22 cellular contexts compared by ENCODE assay signal in the genomic region with DNA sequence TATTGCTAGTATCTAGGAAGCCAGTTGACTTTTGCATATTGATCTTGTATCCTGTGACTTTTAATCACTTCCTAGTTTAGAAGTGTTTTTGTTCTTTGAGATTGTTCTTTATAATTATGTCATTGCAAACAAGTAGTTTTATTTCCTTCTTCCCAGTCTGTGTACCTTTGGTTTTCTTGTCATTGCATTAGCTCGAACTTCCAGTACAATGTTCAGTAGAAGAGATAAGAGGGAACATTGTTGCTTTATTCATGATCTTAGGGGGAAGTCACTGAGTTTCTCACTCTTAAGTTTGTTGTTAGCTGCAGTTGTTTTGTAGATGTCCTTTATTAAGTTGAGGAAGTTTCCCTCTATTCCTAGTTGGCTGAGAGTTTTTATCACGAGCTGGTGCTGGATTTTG.
"Had no signal": no experiment of that assay in that cellular context is flagged by ENCODE, and none has a peak within 500 bp of the region (broad histone marks: within the 10 kb centered on the region; RNA-seq: fewer than 3 reads in every experiment).

No MANE protein-coding gene starts in this region.

- H3K9me3 ChIP-seq: heart left ventricle, tibial nerve had no signal

- H3K4me1 ChIP-seq: foreskin keratinocyte had no signal

- H3K27ac Mint-ChIP-seq: activated CD8-positive, alpha-beta memory T cell treated with anti-CD3 and anti-CD28 coated beads, Interleukin-2, amount 10 ng/mL, durations not matched to agents 7 days and 5 days; stimulated activated naive B cell treated with anti-CD40 and anti-IgM and Interleukin-4, amounts not matched to agents 10 μg/mL and 1 μg/mL and 100 μg/mL, for 72 hours had no signal

- H3K4me1 Mint-ChIP-seq: activated CD8-positive, alpha-beta memory T cell treated with anti-CD3 and anti-CD28 coated beads, Interleukin-2, amount 10 ng/mL, durations not matched to agents 7 days and 5 days had no signal

- H3K4me3 ChIP-seq: coronary artery, heart left ventricle, tibial nerve had no signal

- H3K9me3 Mint-ChIP-seq: naive thymus-derived CD8-positive, alpha-beta T cell; stimulated activated naive B cell treated with anti-CD40 and anti-IgM and Interleukin-4, amounts not matched to agents 10 μg/mL and 1 μg/mL and 100 μg/mL, for 72 hours; T-cell had no signal

- H3K27ac ChIP-seq: coronary artery, foreskin keratinocyte, WERI-Rb-1 had no signal

- ATAC-seq: activated CD8-positive, alpha-beta memory T cell treated with anti-CD3 and anti-CD28 coated beads, Interleukin-2, amount 10 ng/mL, durations not matched to agents 7 days and 5 days; foreskin keratinocyte; heart left ventricle; left lobe of liver; naive thymus-derived CD8-positive, alpha-beta T cell; stimulated activated naive B cell treated with anti-CD40 and anti-IgM and Interleukin-4, amounts not matched to agents 10 μg/mL and 1 μg/mL and 100 μg/mL, for 72 hours; T-cell had no signal

- H3K27me3 ChIP-seq: foreskin keratinocyte, heart left ventricle, tibial nerve had no signal

- H3K27me3 Mint-ChIP-seq: activated CD8-positive, alpha-beta memory T cell treated with anti-CD3 and anti-CD28 coated beads, Interleukin-2, amount 10 ng/mL, durations not matched to agents 7 days and 5 days; activated naive CD8-positive, alpha-beta T cell; naive thymus-derived CD8-positive, alpha-beta T cell; stimulated activated naive B cell treated with anti-CD40 and anti-IgM and Interleukin-4, amounts not matched to agents 10 μg/mL and 1 μg/mL and 100 μg/mL, for 72 hours; T-cell had no signal

- H3K4me3 Mint-ChIP-seq: activated CD8-positive, alpha-beta memory T cell treated with anti-CD3 and anti-CD28 coated beads, Interleukin-2, amount 10 ng/mL, durations not matched to agents 7 days and 5 days; activated naive CD8-positive, alpha-beta T cell; stimulated activated naive B cell treated with anti-CD40 and anti-IgM and Interleukin-4, amounts not matched to agents 10 μg/mL and 1 μg/mL and 100 μg/mL, for 72 hours; T-cell had no signal

- DNase-seq: activated CD4-positive, alpha-beta T cell treated with anti-CD3 and anti-CD28 coated beads, Interleukin-2, amount 50 U/mL, for 48 hours; activated CD8-positive, alpha-beta memory T cell treated with anti-CD3 and anti-CD28 coated beads, Interleukin-2, amount 10 ng/mL, durations not matched to agents 7 days and 5 days; activated gamma-delta T cell treated with Interleukin-2 at 50 U/mL for 16 hours; activated T-cell treated with anti-CD3 and anti-CD28 coated beads, Interleukin-2, amount 50 U/mL, for 48 hours; amniotic stem cell; caudate nucleus; effector CD8-positive, alpha-beta T cell; foreskin keratinocyte; heart left ventricle; mammary epithelial cell; naive thymus-derived CD8-positive, alpha-beta T cell; posterior cingulate gyrus; stimulated activated CD4-positive, alpha-beta T cell treated with anti-CD3 and anti-CD28 coated beads, Interleukin-15, amount 100 ng/mL, for 24 hours; stimulated activated CD4-positive, alpha-beta T cell treated with anti-CD3 and anti-CD28 coated beads, Interleukin-4, amount 100 ng/mL, for 1 hour; stimulated activated naive B cell treated with anti-CD40 and anti-IgM and Interleukin-4, amounts not matched to agents 10 μg/mL and 1 μg/mL and 100 μg/mL, for 72 hours; T-cell; T1000; WERI-Rb-1 had no signal
